In the genomic region with DNA sequence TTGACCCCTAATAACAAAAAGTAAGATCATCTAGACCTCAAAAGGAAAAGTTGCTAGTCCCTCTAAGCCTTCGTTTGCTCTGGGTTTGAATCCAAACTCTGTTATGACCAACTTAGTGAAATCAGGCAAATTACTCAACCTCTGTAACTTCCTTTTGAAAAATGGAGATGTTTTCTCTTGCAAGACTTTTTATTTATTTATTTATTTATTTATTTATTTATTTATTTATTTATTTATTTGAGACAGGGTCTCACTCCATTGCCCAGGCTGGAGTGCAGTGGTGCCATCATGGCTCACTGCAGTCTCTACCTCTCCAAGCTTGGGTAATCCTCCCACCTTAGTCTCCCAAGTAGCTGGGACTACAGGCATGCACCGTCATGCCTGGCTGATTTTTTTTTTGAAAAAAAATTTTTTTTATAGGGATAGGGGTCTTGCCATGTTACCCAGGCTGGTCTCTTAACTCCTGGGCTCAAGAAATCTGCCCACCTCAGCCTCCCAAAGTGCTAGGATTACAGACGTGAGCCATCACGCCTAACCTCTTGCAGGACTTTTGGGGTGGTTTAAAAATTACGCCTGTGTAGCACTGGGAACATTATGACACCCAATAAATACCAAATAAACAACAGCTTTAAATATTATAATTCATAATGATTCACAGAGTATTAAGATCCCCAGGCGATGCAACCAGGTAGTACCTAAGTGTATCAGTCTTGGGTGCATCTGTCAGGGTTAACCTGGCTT, we compare ENCODE assay signal across 1 cellular context.
TF ChIP-seq lines count a peak whose summit lies in the region.

No MANE protein-coding gene starts in this region.

TF ChIP-seq in HEK293, 187 proteins besides CTCF, POLR2A, EP300 and RAD21 (continued from another document):
- TF ChIP-seq, protein P1, sequence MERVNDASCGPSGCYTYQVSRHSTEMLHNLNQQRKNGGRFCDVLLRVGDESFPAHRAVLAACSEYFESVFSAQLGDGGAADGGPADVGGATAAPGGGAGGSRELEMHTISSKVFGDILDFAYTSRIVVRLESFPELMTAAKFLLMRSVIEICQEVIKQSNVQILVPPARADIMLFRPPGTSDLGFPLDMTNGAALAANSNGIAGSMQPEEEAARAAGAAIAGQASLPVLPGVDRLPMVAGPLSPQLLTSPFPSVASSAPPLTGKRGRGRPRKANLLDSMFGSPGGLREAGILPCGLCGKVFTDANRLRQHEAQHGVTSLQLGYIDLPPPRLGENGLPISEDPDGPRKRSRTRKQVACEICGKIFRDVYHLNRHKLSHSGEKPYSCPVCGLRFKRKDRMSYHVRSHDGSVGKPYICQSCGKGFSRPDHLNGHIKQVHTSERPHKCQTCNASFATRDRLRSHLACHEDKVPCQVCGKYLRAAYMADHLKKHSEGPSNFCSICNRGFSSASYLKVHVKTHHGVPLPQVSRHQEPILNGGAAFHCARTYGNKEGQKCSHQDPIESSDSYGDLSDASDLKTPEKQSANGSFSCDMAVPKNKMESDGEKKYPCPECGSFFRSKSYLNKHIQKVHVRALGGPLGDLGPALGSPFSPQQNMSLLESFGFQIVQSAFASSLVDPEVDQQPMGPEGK (tag by site-specific recombination; IDR thresholded peaks at IDR 0.05) = no peak
- TF ChIP-seq HOXC10 (CRISPR knock-in tag; IDR thresholded peaks at IDR 0.05) (no peak), ZSCAN16 (tag by site-specific recombination; IDR thresholded peaks at IDR 0.05) (no peak), ZNF23 (tag by site-specific recombination; IDR thresholded peaks at IDR 0.05; ENCODE audit: borderline replicate concordance) (no peak), ZNF2 (tag by site-specific recombination; IDR thresholded peaks at IDR 0.05) (no peak), ZNF146 (tag by site-specific recombination; IDR thresholded peaks at IDR 0.05) (no peak), ZNF169 (tag by site-specific recombination; IDR thresholded peaks at IDR 0.05) (no peak), ZNF555 (tag by site-specific recombination; conservative IDR thresholded peaks at IDR 0.05) (peak; percentile 92), ZNF501 (tag by site-specific recombination; IDR thresholded peaks at IDR 0.05) (no peak), ZNF660 (tag by site-specific recombination; IDR thresholded peaks at IDR 0.05) (no peak), ZNF623 (tag by site-specific recombination; IDR thresholded peaks at IDR 0.05) (peak; percentile 80), ZNF416 (tag by site-specific recombination; IDR thresholded peaks at IDR 0.05) (no peak)
- TF ChIP-seq, protein P2, sequence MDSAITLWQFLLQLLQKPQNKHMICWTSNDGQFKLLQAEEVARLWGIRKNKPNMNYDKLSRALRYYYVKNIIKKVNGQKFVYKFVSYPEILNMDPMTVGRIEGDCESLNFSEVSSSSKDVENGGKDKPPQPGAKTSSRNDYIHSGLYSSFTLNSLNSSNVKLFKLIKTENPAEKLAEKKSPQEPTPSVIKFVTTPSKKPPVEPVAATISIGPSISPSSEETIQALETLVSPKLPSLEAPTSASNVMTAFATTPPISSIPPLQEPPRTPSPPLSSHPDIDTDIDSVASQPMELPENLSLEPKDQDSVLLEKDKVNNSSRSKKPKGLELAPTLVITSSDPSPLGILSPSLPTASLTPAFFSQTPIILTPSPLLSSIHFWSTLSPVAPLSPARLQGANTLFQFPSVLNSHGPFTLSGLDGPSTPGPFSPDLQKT (IDR thresholded peaks at IDR 0.05; ENCODE audit: borderline replicate concordance, low read depth, low read length) = no peak
- TF ChIP-seq, protein P3, sequence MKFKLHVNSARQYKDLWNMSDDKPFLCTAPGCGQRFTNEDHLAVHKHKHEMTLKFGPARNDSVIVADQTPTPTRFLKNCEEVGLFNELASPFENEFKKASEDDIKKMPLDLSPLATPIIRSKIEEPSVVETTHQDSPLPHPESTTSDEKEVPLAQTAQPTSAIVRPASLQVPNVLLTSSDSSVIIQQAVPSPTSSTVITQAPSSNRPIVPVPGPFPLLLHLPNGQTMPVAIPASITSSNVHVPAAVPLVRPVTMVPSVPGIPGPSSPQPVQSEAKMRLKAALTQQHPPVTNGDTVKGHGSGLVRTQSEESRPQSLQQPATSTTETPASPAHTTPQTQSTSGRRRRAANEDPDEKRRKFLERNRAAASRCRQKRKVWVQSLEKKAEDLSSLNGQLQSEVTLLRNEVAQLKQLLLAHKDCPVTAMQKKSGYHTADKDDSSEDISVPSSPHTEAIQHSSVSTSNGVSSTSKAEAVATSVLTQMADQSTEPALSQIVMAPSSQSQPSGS (tag by site-specific recombination; IDR thresholded peaks at IDR 0.05; ENCODE audit: low read depth) = no peak
TF ChIP-seq in HEK293: peak in this region for 34.
